Comparison of ENCODE assay signal across 19 cellular contexts in genomic region chr7:94602181-94602580, GRCh38. TPM values are rescaled to one million over a fixed set of nuclear protein-coding genes. Genes with fewer than 3 reads are reported as not detected.
DNase-seq lines count a peak whose midpoint lies in the region; ATAC-seq, FAIRE-seq and TF ChIP-seq lines count a peak whose summit lies in the region.
"Had no signal": no experiment of that assay in that cellular context is flagged by ENCODE, and none has a peak within 500 bp of the region (broad histone marks: within the 10 kb centered on the region; RNA-seq: fewer than 3 reads in every experiment).

No MANE protein-coding gene starts in this region.

- peak; percentile 10 for DNase-seq in NCI-H69 (lab: John Stamatoyannopoulos, UW)
- DNase-seq in dermis blood vessel endothelial cell = peak; percentile 48
- DNase-seq in fibroblast of villous mesenchyme (ENCODE audit: low read depth) = peak; percentile 3
- DNase-seq in small intestine = no peak
- DNase-seq in NCI-H1694 (lab: John Stamatoyannopoulos, UW) = no peak
- no peak for DNase-seq in HTR-8/SVneo (ENCODE audit: insufficient read length, low spot score)
- DNase-seq in A172 (ENCODE audit: low spot score) = no peak
- DNase-seq: Caco-2; CD4-positive, CD25-positive, alpha-beta regulatory T cell; CD8-positive, alpha-beta T cell; DMS153; DND-41; H9; HFFc6 had no signal

- no peaks in the 10 kb centered on the region for H3K36me3 ChIP-seq in small intestine (ENCODE audit: control insufficient read depth in 2 of 2, insufficient read depth in 2 of 2, low read length in 2 of 2)
- H3K36me3 ChIP-seq: BLaER1 had no signal

- H3K27me3 ChIP-seq in small intestine (ENCODE audit: control insufficient read depth in 2 of 2, insufficient read depth in 2 of 2, low read length in 2 of 2) = no peaks in the 10 kb centered on the region
- H3K27me3 ChIP-seq: BLaER1 had no signal

- no peak for ATAC-seq in GM21723 (IDR thresholded peaks at IDR 0.05; ENCODE audit: unreplicated experiment)
- ATAC-seq: CD8-positive, alpha-beta T cell; GM23338 had no signal

- no peaks in the 10 kb centered on the region for H3K9me3 ChIP-seq in small intestine (ENCODE audit: control insufficient read depth, low read depth)
- H3K9me3 ChIP-seq: BLaER1, Caco-2 had no signal

- TF ChIP-seq CTCF in fibroblast of villous mesenchyme (IDR thresholded peaks at IDR 0.05; ENCODE audit: insufficient read depth, low read depth, low read length) = no peak

- WGBS in small intestine, 3 donors = 97 to 100% (median 100%) methylated on average over 1 of the region's 1 CpG

- FAIRE-seq in small intestine (lab: Jason Lieb, UNC) (peak; percentile 51), HTR-8/SVneo (lab: Jason Lieb, UNC) (no peak)
- FAIRE-seq: GM12892 had no signal

- no peaks in the 10 kb centered on the region for H3K4me1 ChIP-seq in small intestine (ENCODE audit: control insufficient read depth in 2 of 2, insufficient read depth in 1 of 2, low read depth in 1 of 2, low read length in 1 of 2)
- H3K4me1 ChIP-seq: BLaER1, Caco-2 had no signal

- H3K27ac ChIP-seq in small intestine (ENCODE audit: low read depth in 1 of 2, low read length in 1 of 2) = no peak overlapping the region
- H3K27ac ChIP-seq: BLaER1, C4-2B had no signal

- H3K4me3 ChIP-seq in fibroblast of villous mesenchyme (ENCODE audit: low read depth, low read length) = no peak overlapping the region
- no peak overlapping the region for H3K4me3 ChIP-seq in small intestine (ENCODE audit: low read depth in 1 of 2, low read length in 2 of 2)
- H3K4me3 ChIP-seq: BLaER1, GM23338 had no signal

RNA-seq across cellular contexts. Expression of gene SGCE, which starts 53.8 kb away (rescaled TPM):
- 82.5 and 85.4 TPM in 2 replicates for total RNA-seq in dermis blood vessel endothelial cell
- total RNA-seq in fibroblast of villous mesenchyme = 43.5 and 92.8 TPM in 2 replicates
- 10 to 100 TPM in 1 of 3 donors, 1 to 10 TPM in 1, not detected in 1; 5.9 to 16.8 TPM for polyA plus RNA-seq in small intestine
- total RNA-seq in A172 (2014; rRNA removed; shearing (Covaris generic)) = 24.0 and 25.0 TPM in 2 replicates

Comparison
In these comparisons a context has a peak if more than half of its experiments do, and no peak if none do; other contexts are left out.
1. DNase-seq: peak in NCI-H69 (single experiment), dermis blood vessel endothelial cell (single experiment) and fibroblast of villous mesenchyme (single experiment); none in small intestine (single experiment), NCI-H1694 (single experiment), HTR-8/SVneo (single experiment) and A172 (single experiment).